ENCODE assay signal across 1 cellular context in the genomic region with DNA sequence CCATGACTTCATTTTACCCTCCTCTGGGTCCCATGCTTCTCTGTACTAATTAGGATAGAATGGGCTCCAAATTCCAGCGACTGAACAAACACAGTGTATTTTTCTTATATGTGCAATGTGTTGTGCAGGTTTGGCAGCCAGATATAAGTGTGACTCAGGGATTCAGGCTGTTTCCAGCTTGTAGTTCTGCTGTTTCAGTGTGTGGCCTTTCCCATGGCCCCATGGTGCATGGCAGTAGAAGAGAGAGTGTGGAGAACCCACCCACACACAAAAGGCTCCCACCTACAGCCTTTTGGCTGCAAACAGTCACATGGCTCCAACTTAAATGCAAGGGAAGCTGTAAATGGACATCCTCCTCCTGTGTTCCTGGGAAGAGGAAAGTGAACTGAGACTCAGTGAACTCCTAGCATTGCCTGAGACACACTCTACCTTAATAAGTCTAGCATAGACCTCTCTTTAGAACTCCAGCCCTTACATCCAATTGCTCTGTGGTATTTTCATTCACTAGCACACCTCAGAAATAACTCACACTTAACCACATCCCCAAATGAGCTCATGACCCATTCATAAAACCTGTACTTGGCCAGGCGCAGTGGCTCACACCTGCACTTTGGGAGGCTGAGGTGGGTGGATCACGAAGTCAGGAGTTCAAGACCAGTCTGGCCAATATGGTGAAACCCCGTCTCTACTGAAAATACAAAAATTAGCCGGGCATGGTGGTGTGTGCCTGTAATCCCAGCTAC.
TF ChIP-seq lines count a peak whose summit lies in the region.

No MANE protein-coding gene starts in this region.

TF ChIP-seq in HEK293, 187 proteins besides CTCF, POLR2A, EP300 and RAD21 (continued from another document):
- TF ChIP-seq, protein P1, sequence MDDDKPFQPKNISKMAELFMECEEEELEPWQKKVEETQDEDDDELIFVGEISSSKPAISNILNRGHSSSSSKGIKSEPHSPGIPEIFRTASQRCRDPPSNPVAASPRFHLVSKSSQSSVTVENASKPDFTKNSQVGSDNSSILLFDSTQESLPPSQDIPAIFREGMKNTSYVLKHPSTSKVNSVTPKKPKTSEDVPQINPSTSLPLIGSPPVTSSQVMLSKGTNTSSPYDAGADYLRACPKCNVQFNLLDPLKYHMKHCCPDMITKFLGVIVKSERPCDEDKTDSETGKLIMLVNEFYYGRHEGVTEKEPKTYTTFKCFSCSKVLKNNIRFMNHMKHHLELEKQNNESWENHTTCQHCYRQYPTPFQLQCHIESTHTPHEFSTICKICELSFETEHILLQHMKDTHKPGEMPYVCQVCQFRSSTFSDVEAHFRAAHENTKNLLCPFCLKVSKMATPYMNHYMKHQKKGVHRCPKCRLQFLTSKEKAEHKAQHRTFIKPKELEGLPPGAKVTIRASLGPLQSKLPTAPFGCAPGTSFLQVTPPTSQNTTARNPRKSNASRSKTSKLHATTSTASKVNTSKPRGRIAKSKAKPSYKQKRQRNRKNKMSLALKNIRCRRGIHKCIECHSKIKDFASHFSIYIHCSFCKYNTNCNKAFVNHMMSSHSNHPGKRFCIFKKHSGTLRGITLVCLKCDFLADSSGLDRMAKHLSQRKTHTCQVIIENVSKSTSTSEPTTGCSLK (tag by site-specific recombination; IDR thresholded peaks at IDR 0.05) = no peak
- TF ChIP-seq TRIM28 (IDR thresholded peaks at IDR 0.05; ENCODE audit: borderline replicate concordance, low read length) = no peak
- TF ChIP-seq ZNF302 (tag by site-specific recombination; IDR thresholded peaks at IDR 0.05; ENCODE audit: low read depth) = no peak
- TF ChIP-seq EGR2 (tag by site-specific recombination; IDR thresholded peaks at IDR 0.05; ENCODE audit: low read depth) = peak; percentile 52; the same call in 1 of the 2 replicates
- TF ChIP-seq, protein P2, sequence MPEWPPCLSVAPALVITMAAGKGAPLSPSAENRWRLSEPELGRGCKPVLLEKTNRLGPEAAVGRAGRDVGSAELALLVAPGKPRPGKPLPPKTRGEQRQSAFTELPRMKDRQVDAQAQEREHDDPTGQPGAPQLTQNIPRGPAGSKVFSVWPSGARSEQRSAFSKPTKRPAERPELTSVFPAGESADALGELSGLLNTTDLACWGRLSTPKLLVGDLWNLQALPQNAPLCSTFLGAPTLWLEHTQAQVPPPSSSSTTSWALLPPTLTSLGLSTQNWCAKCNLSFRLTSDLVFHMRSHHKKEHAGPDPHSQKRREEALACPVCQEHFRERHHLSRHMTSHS (tag by site-specific recombination; IDR thresholded peaks at IDR 0.05) = no peak
- TF ChIP-seq ZNF292 (tag by site-specific recombination; IDR thresholded peaks at IDR 0.05; ENCODE audit: borderline replicate concordance, low read depth) = no peak
- TF ChIP-seq ZBTB8A (tag by site-specific recombination; IDR thresholded peaks at IDR 0.05) = no peak
- TF ChIP-seq, protein P3, sequence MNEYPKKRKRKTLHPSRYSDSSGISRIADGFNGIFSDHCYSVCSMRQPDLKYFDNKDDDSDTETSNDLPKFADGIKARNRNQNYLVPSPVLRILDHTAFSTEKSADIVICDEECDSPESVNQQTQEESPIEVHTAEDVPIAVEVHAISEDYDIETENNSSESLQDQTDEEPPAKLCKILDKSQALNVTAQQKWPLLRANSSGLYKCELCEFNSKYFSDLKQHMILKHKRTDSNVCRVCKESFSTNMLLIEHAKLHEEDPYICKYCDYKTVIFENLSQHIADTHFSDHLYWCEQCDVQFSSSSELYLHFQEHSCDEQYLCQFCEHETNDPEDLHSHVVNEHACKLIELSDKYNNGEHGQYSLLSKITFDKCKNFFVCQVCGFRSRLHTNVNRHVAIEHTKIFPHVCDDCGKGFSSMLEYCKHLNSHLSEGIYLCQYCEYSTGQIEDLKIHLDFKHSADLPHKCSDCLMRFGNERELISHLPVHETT (tag by site-specific recombination; IDR thresholded peaks at IDR 0.05) = no peak
- TF ChIP-seq ZNF366 (tag by site-specific recombination; conservative IDR thresholded peaks at IDR 0.05) = no peak
- TF ChIP-seq, protein P4, sequence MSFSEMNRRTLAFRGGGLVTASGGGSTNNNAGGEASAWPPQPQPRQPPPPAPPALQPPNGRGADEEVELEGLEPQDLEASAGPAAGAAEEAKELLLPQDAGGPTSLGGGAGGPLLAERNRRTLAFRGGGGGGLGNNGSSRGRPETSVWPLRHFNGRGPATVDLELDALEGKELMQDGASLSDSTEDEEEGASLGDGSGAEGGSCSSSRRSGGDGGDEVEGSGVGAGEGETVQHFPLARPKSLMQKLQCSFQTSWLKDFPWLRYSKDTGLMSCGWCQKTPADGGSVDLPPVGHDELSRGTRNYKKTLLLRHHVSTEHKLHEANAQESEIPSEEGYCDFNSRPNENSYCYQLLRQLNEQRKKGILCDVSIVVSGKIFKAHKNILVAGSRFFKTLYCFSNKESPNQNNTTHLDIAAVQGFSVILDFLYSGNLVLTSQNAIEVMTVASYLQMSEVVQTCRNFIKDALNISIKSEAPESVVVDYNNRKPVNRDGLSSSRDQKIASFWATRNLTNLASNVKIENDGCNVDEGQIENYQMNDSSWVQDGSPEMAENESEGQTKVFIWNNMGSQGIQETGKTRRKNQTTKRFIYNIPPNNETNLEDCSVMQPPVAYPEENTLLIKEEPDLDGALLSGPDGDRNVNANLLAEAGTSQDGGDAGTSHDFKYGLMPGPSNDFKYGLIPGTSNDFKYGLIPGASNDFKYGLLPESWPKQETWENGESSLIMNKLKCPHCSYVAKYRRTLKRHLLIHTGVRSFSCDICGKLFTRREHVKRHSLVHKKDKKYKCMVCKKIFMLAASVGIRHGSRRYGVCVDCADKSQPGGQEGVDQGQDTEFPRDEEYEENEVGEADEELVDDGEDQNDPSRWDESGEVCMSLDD (tag by site-specific recombination; IDR thresholded peaks at IDR 0.05) = no peak
- no peak for TF ChIP-seq ZNF585B (tag by site-specific recombination; IDR thresholded peaks at IDR 0.05)
TF ChIP-seq in HEK293: peak in this region for 2.
